In genomic region chr5:54518146-54519082, GRCh38 we compare ENCODE assay signal across 8 cellular contexts. TPM values are rescaled to one million over a fixed set of nuclear protein-coding genes. Genes with fewer than 3 reads are reported as not detected.
DNase-seq lines count a peak whose midpoint lies in the region; ATAC-seq and TF ChIP-seq lines count a peak whose summit lies in the region.

No MANE protein-coding gene starts in this region.

- H3K36me3 ChIP-seq in HUES64 (ENCODE audit: insufficient read depth, low read length) = no peaks in the 10 kb centered on the region

- DNase-seq in CD14-positive monocyte (ENCODE audit: low spot score) (peak; percentile 52), GM20000 (ENCODE audit: low spot score) (peak; percentile 71), WTC11 (ENCODE audit: low spot score) (peak; percentile 51), caudate nucleus (lab: John Stamatoyannopoulos, UW) (peak in 23 of 61 donors; percentile 8 to 77 (median 38)), left colon (peak; percentile 32 to 65), kidney glomerular epithelial cell (lab: John Stamatoyannopoulos, UW) (no peak)
- peak; percentile 62 for DNase-seq in stimulated activated CD4-positive, alpha-beta T cell treated with anti-CD3 and anti-CD28 coated beads, Interleukin-4, amount 100 ng/mL, for 1 hour

- 34% methylated on average over 99 of the region's 99 CpGs for whole genome bisulfite sequencing in HUES64

- POLR2A ChIA-PET in WTC11 (lab: Charles Lee) = interaction anchor here (1.1 kb wide), 1 partner anchor 208 kb away, joined by 3 read pairs; the partner anchor contains the start of gene ARL15

- H3K9ac ChIP-seq in HUES64 (ENCODE audit: low read depth, low read length) = peak overlapping the region; percentile 87

- H3K4me1 ChIP-seq in HUES64 (ENCODE audit: insufficient read depth, low read length) = peaks cover 30% of the 10 kb centered on the region

- H3K4me1 Mint-ChIP-seq in CD14-positive monocyte = peaks cover 21% of the 10 kb centered on the region
- H3K4me1 Mint-ChIP-seq in WTC11 = peaks cover 44% of the 10 kb centered on the region

- ATAC-seq in WTC11 = peak; percentile 46
- peak; percentile 64 for ATAC-seq in left colon

- H3K36me3 Mint-ChIP-seq in CD14-positive monocyte (peaks cover 25 to 30% of the 10 kb centered on the region in 2 donors), WTC11 (peaks cover 9% of the 10 kb centered on the region; the same call in 1 of the 2 replicates)

- H3K4me3 ChIP-seq in HUES64 (ENCODE audit: low read length) = peak overlapping the region; percentile 84

- H3K27me3 Mint-ChIP-seq in CD14-positive monocyte (ENCODE audit: low read depth in 3 of 3) = peaks cover 4 to 13% (median 8%) of the 10 kb centered on the region in 3 donors
- peaks cover 14% of the 10 kb centered on the region for H3K27me3 Mint-ChIP-seq in WTC11 (ENCODE audit: low read depth)

- peak overlapping the region; percentile 71 to 94 (median 89) for H3K27ac Mint-ChIP-seq in CD14-positive monocyte
- H3K27ac Mint-ChIP-seq in WTC11 = no peak overlapping the region

- CTCF ChIA-PET in WTC11 (lab: Charles Lee) = interaction anchor here (0.8 to 3.4 kb wide), 23 partner anchors 9 to 641 kb away, joined by 3 to 55 read pairs (median 5); partner anchors contain the start of gene GPX8

- TF ChIP-seq CTCF in CD14-positive monocyte (IDR thresholded peaks at IDR 0.05) (no peak), GM20000 (IDR thresholded peaks at IDR 0.05; ENCODE audit: extremely low read depth, missing control alignments) (no peak), WTC11 (IDR thresholded peaks at IDR 0.05) (no peak)

- intact Hi-C loops in CD14-positive monocyte (cut with micrococcal nuclease) (loop anchor here (1.0 to 5.0 kb wide), 4 partner anchors 153 to 629 kb away; no protein-coding TSS in a partner anchor), left colon (cut with DNase I, micrococcal nuclease) (loop anchor here in 1 of 2 donors (10.0 kb wide), 1 partner anchor 326 kb away; no protein-coding TSS in a partner anchor)

- H3K4me3 Mint-ChIP-seq in CD14-positive monocyte (peak overlapping the region; percentile 96 to 97), WTC11 (peak overlapping the region; percentile 59)

- H3K27ac ChIP-seq in HUES64 (ENCODE audit: low read depth, low read length) = no peak overlapping the region; the same call in 1 of the 2 replicates
- H3K27ac ChIP-seq in caudate nucleus (ENCODE audit: low read depth, low read length) = peak overlapping the region; percentile 81

- no peaks in the 10 kb centered on the region for H3K9me3 ChIP-seq in HUES64 (ENCODE audit: insufficient read depth, low read depth, low read length)

- H3K27me3 ChIP-seq in HUES64 (ENCODE audit: insufficient read depth, low read length) = peaks cover 23% of the 10 kb centered on the region

- H3K9me3 Mint-ChIP-seq in CD14-positive monocyte (no peaks in the 10 kb centered on the region), WTC11 (no peaks in the 10 kb centered on the region)

TF ChIP-seq in WTC11, 78 proteins besides CTCF, POLR2A, EP300 and RAD21 (continues in another document):
- TF ChIP-seq ZNF263 (CRISPR knock-in tag; IDR thresholded peaks at IDR 0.05; ENCODE audit: low read depth) (peak; percentile 37; the same call in 1 of the 2 replicates), KAT7 (CRISPR knock-in tag; IDR thresholded peaks at IDR 0.05; ENCODE audit: borderline replicate concordance) (0 out of 2 replicates have a peak, but pooled peaks have one; percentile 9), ZNF425 (CRISPR knock-in tag; conservative IDR thresholded peaks at IDR 0.05) (no peak), ZNF423 (CRISPR knock-in tag; IDR thresholded peaks at IDR 0.05) (peak; percentile 80; the same call in 1 of the 2 replicates), FOXK1 (CRISPR knock-in tag; IDR thresholded peaks at IDR 0.05) (no peak), ATF1 (CRISPR knock-in tag; IDR thresholded peaks at IDR 0.05) (no peak), MYBL2 (CRISPR knock-in tag; IDR thresholded peaks at IDR 0.05) (no peak), PRDM15 (CRISPR knock-in tag; IDR thresholded peaks at IDR 0.05) (peak; percentile 17; the same call in 1 of the 2 replicates), ZBTB21 (CRISPR knock-in tag; IDR thresholded peaks at IDR 0.05; ENCODE audit: borderline replicate concordance) (peak; percentile 18; the same call in 1 of the 2 replicates)
- TF ChIP-seq, protein P1, sequence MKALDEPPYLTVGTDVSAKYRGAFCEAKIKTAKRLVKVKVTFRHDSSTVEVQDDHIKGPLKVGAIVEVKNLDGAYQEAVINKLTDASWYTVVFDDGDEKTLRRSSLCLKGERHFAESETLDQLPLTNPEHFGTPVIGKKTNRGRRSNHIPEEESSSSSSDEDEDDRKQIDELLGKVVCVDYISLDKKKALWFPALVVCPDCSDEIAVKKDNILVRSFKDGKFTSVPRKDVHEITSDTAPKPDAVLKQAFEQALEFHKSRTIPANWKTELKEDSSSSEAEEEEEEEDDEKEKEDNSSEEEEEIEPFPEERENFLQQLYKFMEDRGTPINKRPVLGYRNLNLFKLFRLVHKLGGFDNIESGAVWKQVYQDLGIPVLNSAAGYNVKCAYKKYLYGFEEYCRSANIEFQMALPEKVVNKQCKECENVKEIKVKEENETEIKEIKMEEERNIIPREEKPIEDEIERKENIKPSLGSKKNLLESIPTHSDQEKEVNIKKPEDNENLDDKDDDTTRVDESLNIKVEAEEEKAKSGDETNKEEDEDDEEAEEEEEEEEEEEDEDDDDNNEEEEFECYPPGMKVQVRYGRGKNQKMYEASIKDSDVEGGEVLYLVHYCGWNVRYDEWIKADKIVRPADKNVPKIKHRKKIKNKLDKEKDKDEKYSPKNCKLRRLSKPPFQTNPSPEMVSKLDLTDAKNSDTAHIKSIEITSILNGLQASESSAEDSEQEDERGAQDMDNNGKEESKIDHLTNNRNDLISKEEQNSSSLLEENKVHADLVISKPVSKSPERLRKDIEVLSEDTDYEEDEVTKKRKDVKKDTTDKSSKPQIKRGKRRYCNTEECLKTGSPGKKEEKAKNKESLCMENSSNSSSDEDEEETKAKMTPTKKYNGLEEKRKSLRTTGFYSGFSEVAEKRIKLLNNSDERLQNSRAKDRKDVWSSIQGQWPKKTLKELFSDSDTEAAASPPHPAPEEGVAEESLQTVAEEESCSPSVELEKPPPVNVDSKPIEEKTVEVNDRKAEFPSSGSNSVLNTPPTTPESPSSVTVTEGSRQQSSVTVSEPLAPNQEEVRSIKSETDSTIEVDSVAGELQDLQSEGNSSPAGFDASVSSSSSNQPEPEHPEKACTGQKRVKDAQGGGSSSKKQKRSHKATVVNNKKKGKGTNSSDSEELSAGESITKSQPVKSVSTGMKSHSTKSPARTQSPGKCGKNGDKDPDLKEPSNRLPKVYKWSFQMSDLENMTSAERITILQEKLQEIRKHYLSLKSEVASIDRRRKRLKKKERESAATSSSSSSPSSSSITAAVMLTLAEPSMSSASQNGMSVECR (CRISPR knock-in tag; IDR thresholded peaks at IDR 0.05; ENCODE audit: borderline replicate concordance) = 0 out of 2 replicates have a peak, but pooled peaks have one; percentile 22

RNA-seq across cellular contexts. Expression of gene SNX18, which starts 0.9 kb away (rescaled TPM):
- polyA plus RNA-seq in CD14-positive monocyte = 10 to 100 TPM in 1 of 2 donors, 1 to 10 TPM in 1; 6.8 to 12.4 TPM
- 8.7 TPM for polyA plus RNA-seq in HUES64 (2013, experiment 1 of 2)
- polyA plus RNA-seq in HUES64 (2013, experiment 2 of 2) = 10.6 TPM
- 20.3 to 24.6 TPM (median 23.6 TPM) in 3 replicates for total RNA-seq in WTC11 (2021)
- 10 to 100 TPM; 10.6 to 16.8 TPM for total RNA-seq in left colon
